29 cellular contexts compared by ENCODE assay signal in the genomic region with DNA sequence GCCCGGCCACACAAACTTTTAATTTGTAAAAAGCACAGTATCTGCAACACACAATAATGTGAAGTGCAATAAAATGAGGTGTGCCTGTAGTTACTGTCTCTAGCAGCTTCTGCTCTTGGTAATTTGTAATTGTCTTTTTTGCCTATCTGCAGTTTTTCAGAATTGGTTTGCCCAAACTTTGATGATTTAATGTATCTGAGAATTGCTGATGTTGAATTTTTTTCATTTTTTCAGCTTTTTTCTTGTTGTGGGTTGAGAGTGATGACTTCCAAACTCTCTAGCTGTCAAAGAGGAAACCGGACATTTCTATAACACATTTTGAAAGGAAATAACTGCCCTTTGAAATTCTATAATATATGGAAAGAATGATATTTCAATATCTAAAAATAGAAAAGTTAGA.
"Had no signal": no experiment of that assay in that cellular context is flagged by ENCODE, and none has a peak within 500 bp of the region (broad histone marks: within the 10 kb centered on the region; RNA-seq: fewer than 3 reads in every experiment).

No MANE protein-coding gene starts in this region.

- H3K27ac ChIP-seq: stomach, suprapubic skin, testis, thoracic aorta, thyroid gland, tibial artery, tibial nerve, transverse colon, upper lobe of left lung, upper lobe of right lung, uterus, vagina had no signal

- H3K36me3 Mint-ChIP-seq: stimulated activated effector memory CD8-positive, alpha-beta T cell treated with anti-CD3 and anti-CD28 coated beads, Interleukin-12 subunit alpha, Interleukin-12 subunit beta, amount 100 ng/mL, for 72 hours; stimulated activated memory B cell treated with anti-CD40 and anti-IgM and Interleukin-4, amounts not matched to agents 10 μg/mL and 1 μg/mL and 100 μg/mL, for 72 hours; stimulated activated naive B cell treated with anti-CD40 and anti-IgM and Interleukin-4, amounts not matched to agents 10 μg/mL and 1 μg/mL and 100 μg/mL, for 72 hours; type B pancreatic cell had no signal

- ATAC-seq: stimulated activated effector memory CD8-positive, alpha-beta T cell treated with anti-CD3 and anti-CD28 coated beads, Interleukin-12 subunit alpha, Interleukin-12 subunit beta, amount 100 ng/mL, for 72 hours; stimulated activated memory B cell treated with anti-CD40 and anti-IgM and Interleukin-4, amounts not matched to agents 10 μg/mL and 1 μg/mL and 100 μg/mL, for 72 hours; stimulated activated naive B cell treated with anti-CD40 and anti-IgM and Interleukin-4, amounts not matched to agents 10 μg/mL and 1 μg/mL and 100 μg/mL, for 72 hours; stimulated activated naive CD8-positive, alpha-beta T cell treated with anti-CD3 and anti-CD28 coated beads, Interleukin-15, amount 100 ng/mL, for 72 hours; stimulated activated naive CD8-positive, alpha-beta T cell treated with anti-CD3 and anti-CD28 coated beads, Interleukin-15, Interleukin-2, amounts not matched to agents 100 U/mL and 50 U/mL, for 24 hours; upper lobe of right lung had no signal

- H3K36me3 ChIP-seq: stomach, suprapubic skin, thoracic aorta, thyroid gland, tibial artery, tibial nerve, transverse colon, upper lobe of left lung, upper lobe of right lung, uterus, vagina had no signal

- FAIRE-seq: urothelium cell line had no signal

- H3K27me3 Mint-ChIP-seq: stimulated activated memory B cell treated with anti-CD40 and anti-IgM and Interleukin-4, amounts not matched to agents 10 μg/mL and 1 μg/mL and 100 μg/mL, for 72 hours; stimulated activated naive B cell treated with anti-CD40 and anti-IgM and Interleukin-4, amounts not matched to agents 10 μg/mL and 1 μg/mL and 100 μg/mL, for 72 hours; stimulated activated naive CD8-positive, alpha-beta T cell treated with anti-CD3 and anti-CD28 coated beads, Interleukin-15, amount 100 ng/mL, for 72 hours; stimulated activated naive CD8-positive, alpha-beta T cell treated with anti-CD3 and anti-CD28 coated beads, Interleukin-15, Interleukin-2, amounts not matched to agents 100 ng/mL and 50 ng/mL, for 24 hours; type B pancreatic cell had no signal

- H3K4me3 ChIP-seq: stomach, suprapubic skin, testis, thoracic aorta, thyroid gland, tibial artery, tibial nerve, transverse colon, upper lobe of left lung, upper lobe of right lung, uterus, vagina had no signal

- DNase-seq: stimulated activated CD4-positive, alpha-beta T cell treated with anti-CD3 and anti-CD28 coated beads, Interleukin-2, amount 100 ng/mL, for 48 hours; stimulated activated CD4-positive, alpha-beta T cell treated with anti-CD3 and anti-CD28 coated beads, Interleukin-4, amount 100 ng/mL, for 1 hour; stimulated activated CD4-positive, alpha-beta T cell treated with anti-CD3 and anti-CD28 coated beads, Interleukin-4, amount 100 ng/mL, for 24 hours; stimulated activated CD4-positive, alpha-beta T cell treated with anti-CD3 and anti-CD28 coated beads, Interleukin-4, amount 100 ng/mL, for 4 hours; stimulated activated CD8-positive, alpha-beta memory T cell treated with anti-CD3 and anti-CD28 coated beads, Interleukin-4, amount 100 ng/mL, for 48 hours; stimulated activated naive B cell treated with anti-CD40 and anti-IgM and Interleukin-4, amounts not matched to agents 10 μg/mL and 1 μg/mL and 100 μg/mL, for 72 hours; stimulated activated naive CD4-positive, alpha-beta T cell; stimulated activated naive CD4-positive, alpha-beta T cell treated with Interleukin-2 at 50 U/mL for 16 hours; stimulated activated naive CD8-positive, alpha-beta T cell treated with anti-CD3 and anti-CD28 coated beads, Interleukin-15, amount 100 ng/mL, for 72 hours; stimulated activated naive CD8-positive, alpha-beta T cell treated with anti-CD3 and anti-CD28 coated beads, Interleukin-15, Interleukin-2, amounts not matched to agents 100 U/mL and 50 U/mL, for 24 hours; stomach; substantia nigra; testis; thyroid gland; tibial artery; transverse colon; trophoblast cell; upper lobe of right lung; uterus had no signal

- H3K4me3 Mint-ChIP-seq: stimulated activated effector memory CD8-positive, alpha-beta T cell treated with anti-CD3 and anti-CD28 coated beads, Interleukin-12 subunit alpha, Interleukin-12 subunit beta, amount 100 ng/mL, for 72 hours; stimulated activated memory B cell treated with anti-CD40 and anti-IgM and Interleukin-4, amounts not matched to agents 10 μg/mL and 1 μg/mL and 100 μg/mL, for 72 hours; stimulated activated naive B cell treated with anti-CD40 and anti-IgM and Interleukin-4, amounts not matched to agents 10 μg/mL and 1 μg/mL and 100 μg/mL, for 72 hours; stimulated activated naive CD8-positive, alpha-beta T cell treated with anti-CD3 and anti-CD28 coated beads, Interleukin-15, amount 100 ng/mL, for 72 hours; stimulated activated naive CD8-positive, alpha-beta T cell treated with anti-CD3 and anti-CD28 coated beads, Interleukin-15, Interleukin-2, amounts not matched to agents 100 ng/mL and 50 ng/mL, for 24 hours; type B pancreatic cell had no signal

- H3K4me1 Mint-ChIP-seq: stimulated activated effector memory CD8-positive, alpha-beta T cell treated with anti-CD3 and anti-CD28 coated beads, Interleukin-12 subunit alpha, Interleukin-12 subunit beta, amount 100 ng/mL, for 72 hours; stimulated activated memory B cell treated with anti-CD40 and anti-IgM and Interleukin-4, amounts not matched to agents 10 μg/mL and 1 μg/mL and 100 μg/mL, for 72 hours; stimulated activated naive B cell treated with anti-CD40 and anti-IgM and Interleukin-4, amounts not matched to agents 10 μg/mL and 1 μg/mL and 100 μg/mL, for 72 hours; stimulated activated naive CD8-positive, alpha-beta T cell treated with anti-CD3 and anti-CD28 coated beads, Interleukin-15, amount 100 ng/mL, for 72 hours had no signal

- H3K9me3 ChIP-seq: testis, thoracic aorta, thyroid gland, tibial artery, upper lobe of left lung, uterus, vagina had no signal

- H3K27me3 ChIP-seq: stomach, suprapubic skin, testis, thyroid gland, tibial artery, tibial nerve, transverse colon, upper lobe of left lung, upper lobe of right lung, uterus, vagina had no signal

- H3K27ac Mint-ChIP-seq: stimulated activated effector memory CD8-positive, alpha-beta T cell treated with anti-CD3 and anti-CD28 coated beads, Interleukin-12 subunit alpha, Interleukin-12 subunit beta, amount 100 ng/mL, for 72 hours; stimulated activated memory B cell treated with anti-CD40 and anti-IgM and Interleukin-4, amounts not matched to agents 10 μg/mL and 1 μg/mL and 100 μg/mL, for 72 hours; stimulated activated naive B cell treated with anti-CD40 and anti-IgM and Interleukin-4, amounts not matched to agents 10 μg/mL and 1 μg/mL and 100 μg/mL, for 72 hours; stimulated activated naive CD8-positive, alpha-beta T cell treated with anti-CD3 and anti-CD28 coated beads, Interleukin-15, amount 100 ng/mL, for 72 hours; stimulated activated naive CD8-positive, alpha-beta T cell treated with anti-CD3 and anti-CD28 coated beads, Interleukin-15, Interleukin-2, amounts not matched to agents 100 ng/mL and 50 ng/mL, for 24 hours; type B pancreatic cell had no signal

- H3K4me1 ChIP-seq: stomach, suprapubic skin, testis, thyroid gland, tibial artery, tibial nerve, transverse colon, upper lobe of left lung, upper lobe of right lung, uterus, vagina had no signal
